ENCODE assay signal across 24 cellular contexts in the genomic region with DNA sequence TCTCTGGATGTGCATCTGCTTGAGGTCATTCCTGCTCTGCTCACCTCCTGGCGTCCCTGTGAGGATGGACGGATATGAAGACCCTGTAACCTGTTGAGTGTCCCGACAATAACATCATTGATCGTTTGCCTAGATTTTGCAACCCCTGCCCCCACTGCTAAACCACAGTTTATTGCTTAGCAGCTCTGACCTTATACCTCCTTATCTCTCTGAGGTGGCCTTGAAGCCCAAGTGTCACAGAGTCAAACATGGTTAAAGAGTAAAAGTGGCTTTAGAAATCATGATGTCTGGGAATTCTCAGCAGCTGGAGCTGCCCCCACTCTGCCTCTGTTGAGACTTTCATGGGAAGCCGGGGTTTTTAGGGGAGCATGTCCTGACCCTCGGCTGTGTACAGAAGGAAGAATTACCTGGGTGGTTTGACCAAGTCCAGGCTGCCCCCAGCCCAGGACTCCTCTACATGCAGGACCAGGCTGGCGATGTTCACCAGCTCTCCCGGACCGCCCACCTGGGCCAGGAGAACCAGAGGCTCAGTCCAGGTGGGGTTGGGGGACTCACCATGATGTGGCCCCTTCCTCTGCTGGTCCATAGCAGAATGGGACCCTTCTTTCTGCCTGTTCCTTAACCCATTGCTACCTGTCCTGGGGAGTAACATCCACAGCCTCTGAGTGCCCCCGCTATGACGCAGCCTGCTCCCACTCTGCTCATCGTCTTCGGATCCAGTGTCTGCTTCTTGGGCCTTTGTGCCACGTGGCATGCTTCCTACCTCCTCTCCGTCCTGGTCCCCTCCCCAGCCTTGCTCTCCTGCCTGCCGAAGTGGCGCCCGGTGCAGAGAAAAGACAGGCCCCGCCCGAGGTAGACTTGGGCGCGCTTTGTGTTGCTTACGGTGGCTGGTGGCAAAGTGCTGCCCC. TPM values are rescaled to one million over a fixed set of nuclear protein-coding genes. Genes with fewer than 3 reads are reported as not detected.
A peak's percentile ranks its signal among the peaks of the same experiment; 100 is the strongest.
DNase-seq lines count a peak whose midpoint lies in the region; ATAC-seq, FAIRE-seq and TF ChIP-seq lines count a peak whose summit lies in the region.
"Had no signal": no experiment of that assay in that cellular context is flagged by ENCODE, and none has a peak within 500 bp of the region (broad histone marks: within the 10 kb centered on the region; RNA-seq: fewer than 3 reads in every experiment).

No MANE protein-coding gene starts in this region.

- TF ChIP-seq CTCF in GM23338 (conservative IDR thresholded peaks at IDR 0.05; ENCODE audit: low read depth in 2 of 2) (no peak), HepG2 (CRISPR knock-in tag; IDR thresholded peaks at IDR 0.05) (no peak), BE2C (IDR thresholded peaks at IDR 0.05; ENCODE audit: low read depth, low read length) (no peak), osteoblast (IDR thresholded peaks at IDR 0.05; ENCODE audit: extremely low read depth, low read depth, low read length) (no peak)

- 51% methylated on average over 20 of the region's 23 CpGs for WGBS in HepG2 (ENCODE audit: low lambda C conversion rate)
- WGBS in small intestine, 3 donors, result 48 to 76% (median 60%) methylated on average over 23 of the region's 23 CpGs

- TF ChIP-seq EP300 in HepG2 (IDR thresholded peaks at IDR 0.05; ENCODE audit: low read depth in 2 of 2, low read length in 2 of 2), result peak in 1 of 2 experiments; percentile 91; a peak in 2 of 4 replicates
- no peak for TF ChIP-seq EP300 in HepG2 (CRISPR knock-in tag; IDR thresholded peaks at IDR 0.05; ENCODE audit: borderline replicate concordance)

- CTCF ChIA-PET in HepG2 (lab: Yijun Ruan, JAX; ENCODE audit: low intra/inter-chr PET ratio, low total read pairs), result interaction anchor here (1.5 kb wide), 1 partner anchor 25 kb away, joined by 4 read pairs; no protein-coding TSS in a partner anchor

- peaks cover 10% of the 10 kb centered on the region for H3K9me3 ChIP-seq in adipocyte (ENCODE audit: control insufficient read depth, low read length)
- peaks cover 9% of the 10 kb centered on the region for H3K9me3 ChIP-seq in HepG2 (ENCODE audit: low read length)
- peaks cover 1% of the 10 kb centered on the region for H3K9me3 ChIP-seq in small intestine (ENCODE audit: control insufficient read depth, low read depth)
- H3K9me3 ChIP-seq in BE2C, result no peaks in the 10 kb centered on the region
- H3K9me3 ChIP-seq in osteoblast (ENCODE audit: low read depth, low read length), result peaks cover 5% of the 10 kb centered on the region

- no peaks in the 10 kb centered on the region for H3K79me2 ChIP-seq in GM23338 (replicated peaks; ENCODE audit: insufficient read depth)
- no peaks in the 10 kb centered on the region for H3K79me2 ChIP-seq in HepG2 (ENCODE audit: insufficient read depth, low read length)
- H3K79me2 ChIP-seq in osteoblast (ENCODE audit: insufficient read depth, low read length), result no peaks in the 10 kb centered on the region

- no peak overlapping the region for H3K27ac Mint-ChIP-seq in GM23338
- H3K27ac Mint-ChIP-seq: activated CD4-positive, alpha-beta T cell treated with anti-CD3 and anti-CD28 coated beads, Interleukin-2, amount 10 ng/mL, durations not matched to agents 24 days and 14 days; IgD-negative memory B cell; natural killer cell; stimulated activated memory B cell treated with anti-CD40 and anti-IgM and Interleukin-4, amounts not matched to agents 10 μg/mL and 1 μg/mL and 100 μg/mL, for 72 hours had no signal

- TSS peak; percentile 84 for BruUV-seq in HepG2 (replicated peaks; lab: Mats Ljungman, UMichigan)

- TF ChIP-seq POLR2A in HepG2 (IDR thresholded peaks at IDR 0.05; ENCODE audit: insufficient read depth in 1 of 2, low read depth in 2 of 2, low read length in 2 of 2), result peak; percentile 68 to 81

- POLR2A ChIA-PET in HepG2 (lab: Yijun Ruan, JAX), result interaction anchor here (0.7 to 18.6 kb wide), 12 partner anchors 11 to 186 kb away, joined by 3 to 518 read pairs (median 4); partner anchors contain the start of genes BEST1 and FTH1

- H3K27me3 ChIP-seq in GM23338 (ENCODE audit: insufficient read depth), result no peaks in the 10 kb centered on the region
- H3K27me3 ChIP-seq in adipocyte (replicated peaks; ENCODE audit: control insufficient read depth, insufficient read depth, low read length), result no peaks in the 10 kb centered on the region
- H3K27me3 ChIP-seq in HepG2 (ENCODE audit: control insufficient read depth in 1 of 2, insufficient read depth in 2 of 2, low read length in 2 of 2), result no peaks in the 10 kb centered on the region
- H3K27me3 ChIP-seq in small intestine (ENCODE audit: control insufficient read depth in 2 of 2, insufficient read depth in 2 of 2, low read length in 2 of 2), result no peaks in the 10 kb centered on the region
- H3K27me3 ChIP-seq in BE2C, result no peaks in the 10 kb centered on the region
- no peaks in the 10 kb centered on the region for H3K27me3 ChIP-seq in osteoblast (ENCODE audit: insufficient read depth, low read length)
- H3K27me3 ChIP-seq: SJSA1 had no signal

- H3K4me3 ChIP-seq in GM23338, result no peak overlapping the region
- no peak overlapping the region for H3K4me3 ChIP-seq in adipocyte (ENCODE audit: low read length)
- peak overlapping the region in 2 of 3 experiments; percentile 3 to 28; a peak in 3 of 6 replicates for H3K4me3 ChIP-seq in HepG2 (replicated peaks in 1 of 3; ENCODE audit: insufficient read depth in 1 of 3, low read depth in 2 of 3, low read length in 3 of 3)
- H3K4me3 ChIP-seq in small intestine (ENCODE audit: low read depth in 1 of 2, low read length in 2 of 2), result no peak overlapping the region
- H3K4me3 ChIP-seq in BE2C (ENCODE audit: low read depth, low read length), result no peak overlapping the region
- no peak overlapping the region for H3K4me3 ChIP-seq in osteoblast (ENCODE audit: insufficient read depth, low read length)
- H3K4me3 ChIP-seq: SJSA1 had no signal

- peak overlapping the region; percentile 58 for H3K9ac ChIP-seq in adipocyte (ENCODE audit: low read length)
- peak overlapping the region; percentile 75 for H3K9ac ChIP-seq in HepG2 (ENCODE audit: insufficient read depth, low read depth, low read length)

- no peaks in the 10 kb centered on the region for H3K4me1 ChIP-seq in GM23338 (ENCODE audit: insufficient read depth)
- H3K4me1 ChIP-seq in adipocyte (ENCODE audit: control insufficient read depth, insufficient read depth, low read length), result peaks cover 37% of the 10 kb centered on the region
- peaks cover 94% of the 10 kb centered on the region for H3K4me1 ChIP-seq in HepG2 (ENCODE audit: insufficient read depth, low read length)
- H3K4me1 ChIP-seq in small intestine (ENCODE audit: control insufficient read depth in 2 of 2, insufficient read depth in 1 of 2, low read depth in 1 of 2, low read length in 1 of 2), result no peaks in the 10 kb centered on the region
- no peaks in the 10 kb centered on the region for H3K4me1 ChIP-seq in BE2C
- peaks cover 17% of the 10 kb centered on the region for H3K4me1 ChIP-seq in osteoblast (ENCODE audit: insufficient read depth, low read length)

- H3K4me3 Mint-ChIP-seq in GM23338, result no peak overlapping the region
- H3K4me3 Mint-ChIP-seq: activated CD4-positive, alpha-beta T cell treated with anti-CD3 and anti-CD28 coated beads, Interleukin-2, amount 10 ng/mL, durations not matched to agents 24 days and 14 days; IgD-negative memory B cell; natural killer cell; stimulated activated memory B cell treated with anti-CD40 and anti-IgM and Interleukin-4, amounts not matched to agents 10 μg/mL and 1 μg/mL and 100 μg/mL, for 72 hours had no signal

- in situ Hi-C loops in HepG2 (cut with HindIII; ENCODE audit: extremely low pct_ligation_motif_present, low pct_unique_long_range_greater_than_20kb), result loop anchor here (5.0 kb wide), 1 partner anchor 33 kb away; the partner anchor contains the start of gene FTH1

- peak overlapping the region; percentile 18; the same call in 1 of the 2 replicates for H2AFZ ChIP-seq in GM23338
- H2AFZ ChIP-seq in HepG2 (ENCODE audit: low read length), result no peak overlapping the region
- H2AFZ ChIP-seq in osteoblast (ENCODE audit: low read length), result no peak overlapping the region

- H3K9me2 ChIP-seq in GM23338 (ENCODE audit: insufficient read depth), result no peaks in the 10 kb centered on the region; the same call in 1 of the 2 replicates

- H3K27me3 Mint-ChIP-seq in GM23338 (ENCODE audit: insufficient read depth, low read depth, poor library complexity), result peaks cover 2% of the 10 kb centered on the region
- H3K27me3 Mint-ChIP-seq: activated CD4-positive, alpha-beta T cell treated with anti-CD3 and anti-CD28 coated beads, Interleukin-2, amount 10 ng/mL, durations not matched to agents 24 days and 14 days had no signal

- ATAC-seq in GM23338 (no peak), HepG2 (peak; percentile 53), HG02623 (IDR thresholded peaks at IDR 0.05; ENCODE audit: unreplicated experiment) (no peak)
- ATAC-seq: esophagus mucosa; natural killer cell; stimulated activated memory B cell treated with anti-CD40 and anti-IgM and Interleukin-4, amounts not matched to agents 10 μg/mL and 1 μg/mL and 100 μg/mL, for 72 hours had no signal

- TF ChIP-seq RAD21 in HepG2 (CRISPR knock-in tag; IDR thresholded peaks at IDR 0.05), result no peak

- no peak overlapping the region for H3K27ac ChIP-seq in GM23338 (ENCODE audit: low read depth)
- H3K27ac ChIP-seq in HepG2 (ENCODE audit: extremely low read length, insufficient read depth, low read length), result peak overlapping the region; percentile 92
- H3K27ac ChIP-seq in small intestine (ENCODE audit: low read depth in 1 of 2, low read length in 1 of 2), result peak overlapping the region; percentile 78
- no peak overlapping the region for H3K27ac ChIP-seq in osteoblast (ENCODE audit: low read depth, low read length)
- H3K27ac ChIP-seq: SJSA1, WERI-Rb-1 had no signal

- H3K9me3 Mint-ChIP-seq in GM23338, result peaks cover 27% of the 10 kb centered on the region

- no peaks in the 10 kb centered on the region for H4K20me1 ChIP-seq in GM23338 (replicated peaks; ENCODE audit: insufficient read depth)
- no peaks in the 10 kb centered on the region for H4K20me1 ChIP-seq in HepG2 (ENCODE audit: insufficient read depth, low read length)
- H4K20me1 ChIP-seq in osteoblast (ENCODE audit: insufficient read depth, low read length), result no peaks in the 10 kb centered on the region

- H3K4me2 ChIP-seq in GM23338 (no peak overlapping the region), HepG2 (ENCODE audit: low read depth, low read length) (peak overlapping the region; percentile 61), osteoblast (ENCODE audit: insufficient read depth, low read length) (no peak overlapping the region)

- intact Hi-C loops in HepG2 (cut with micrococcal nuclease; ENCODE audit: unreplicated experiment), result loop anchor here (1.0 to 10.0 kb wide), 2 partner anchors 27 to 54 kb away; no protein-coding TSS in a partner anchor

- peaks cover 11% of the 10 kb centered on the region; the same call in 2 of the 3 replicates for H3K4me1 Mint-ChIP-seq in GM23338
- H3K4me1 Mint-ChIP-seq: natural killer cell had no signal

- H3F3A ChIP-seq in GM23338 (replicated peaks; ENCODE audit: low read depth), result no peaks in the 10 kb centered on the region

- DNase-seq in GM23338 (ENCODE audit: low spot score) (no peak), adipocyte (ENCODE audit: low read depth) (no peak), HepG2 (ENCODE audit: low spot score) (peak; percentile 54), small intestine (peak; percentile 49), BE2C (no peak), osteoblast (ENCODE audit: insufficient read length, low spot score, missing footprints) (no peak)
- DNase-seq: activated CD4-positive, alpha-beta T cell treated with anti-CD3 and anti-CD28 coated beads, Interleukin-2, amount 10 ng/mL, durations not matched to agents 24 days and 14 days; activated effector memory CD4-positive, alpha-beta T cell treated with anti-CD3 and anti-CD28 coated beads, Interleukin-2, amount 50 U/mL, for 16 hours; central memory CD4-positive, alpha-beta T cell; DMS153; islet precursor cell; natural killer cell; NCI-H1694 treated with DMSO at 0.1 percent for 48 hours; NCI-H82; T1000; WERI-Rb-1 had no signal

- H3K36me3 ChIP-seq in GM23338 (ENCODE audit: insufficient read depth) (0 out of 2 replicates have a peak, but pooled peaks cover 6% of the 10 kb centered on the region), adipocyte (ENCODE audit: control insufficient read depth, insufficient read depth, low read length, severe bottlenecking) (no peaks in the 10 kb centered on the region), HepG2 (replicated peaks in 1 of 2; ENCODE audit: control insufficient read depth in 1 of 2, insufficient read depth in 2 of 2, low read length in 2 of 2) (no peaks in the 10 kb centered on the region), small intestine (ENCODE audit: control insufficient read depth in 2 of 2, insufficient read depth in 2 of 2, low read length in 2 of 2) (no peaks in the 10 kb centered on the region), BE2C (no peaks in the 10 kb centered on the region), osteoblast (ENCODE audit: insufficient read depth, low read length) (no peaks in the 10 kb centered on the region)
- H3K36me3 ChIP-seq: SJSA1, WERI-Rb-1 had no signal

- peaks cover 20% of the 10 kb centered on the region for H3K36me3 Mint-ChIP-seq in GM23338 (ENCODE audit: low read depth)
- H3K36me3 Mint-ChIP-seq: natural killer cell had no signal

- FAIRE-seq in HepG2 (lab: Jason Lieb, UNC), result no peak
- no peak for FAIRE-seq in small intestine (lab: Jason Lieb, UNC)
- FAIRE-seq: GM18507, H54 had no signal

RNA-seq across cellular contexts. Expression of gene FTH1, which starts 33.4 kb away (rescaled TPM):
- total RNA-seq in GM23338 (2014; rRNA removed; shearing (Covaris generic)), result 718 and 839 TPM in 2 replicates
- polyA plus RNA-seq in GM23338 (2016; fragmentation: Nextera tagmentation; extraction: Ambion mirVana) (2,531 and 2,750 TPM in 2 replicates), HepG2 (2011; rRNA removed) (760 and 802 TPM in 2 replicates), small intestine (1,000 to 10,000 TPM; 3,413 to 10,000 (median 8,961) TPM)
- total RNA-seq in HepG2 (2016; rRNA removed; fragmentation: Illumina TruSeq; extraction: Trizol) (544 and 607 TPM in 2 replicates), osteoblast (1,459 and 1,507 TPM in 2 replicates)
- total RNA-seq in HepG2 (2016; cell fraction: cytosol; rRNA removed; fragmentation: Illumina TruSeq; extraction: Trizol; ENCODE audit: low read depth), result 3,105 and 3,667 TPM in 2 replicates
- 481 and 554 TPM in 2 replicates for total RNA-seq in HepG2 (2016; cell fraction: insoluble cytoplasmic fraction; rRNA removed; fragmentation: Illumina TruSeq; extraction: Trizol)
- total RNA-seq in HepG2 (2016; cell fraction: membrane; rRNA removed; fragmentation: Illumina TruSeq; extraction: Trizol), result 4,411 and 4,459 TPM in 2 replicates
- total RNA-seq in HepG2 (2016; cell fraction: nucleus; rRNA removed; fragmentation: Illumina TruSeq; extraction: Trizol), result 460 and 546 TPM in 2 replicates
- polyA plus RNA-seq in HepG2 (2011; cell fraction: cytosol; rRNA removed), result 904 and 962 TPM in 2 replicates
- 547 and 633 TPM in 2 replicates for polyA plus RNA-seq in HepG2 (2011; cell fraction: nucleus; rRNA removed)
- polyA plus RNA-seq in HepG2 (2012), result 4,160 and 4,286 TPM in 2 replicates
- 74,852 and 83,301 TPM in 2 replicates for polyA plus RNA-seq in HepG2 (2016; cell fraction: cytosol; fragmentation: Illumina TruSeq; extraction: Trizol; ENCODE audit: low read depth)
- polyA plus RNA-seq in HepG2 (2016; cell fraction: insoluble cytoplasmic fraction; fragmentation: Illumina TruSeq; extraction: Trizol; ENCODE audit: low read depth), result 2,697 and 2,813 TPM in 2 replicates
- polyA plus RNA-seq in HepG2 (2016; cell fraction: membrane; fragmentation: Illumina TruSeq; extraction: Trizol; ENCODE audit: low read depth), result 37,583 and 39,786 TPM in 2 replicates
- polyA plus RNA-seq in HepG2 (2016; cell fraction: nucleus; fragmentation: Illumina TruSeq; extraction: Trizol; ENCODE audit: insufficient read depth, low read depth), result 2,546 and 3,012 TPM in 2 replicates
- polyA minus RNA-seq in HepG2 (2011; rRNA and poly(A)+ RNA removed; ENCODE audit: low replicate concordance), result 361 and 877 TPM in 2 replicates
- polyA minus RNA-seq in HepG2 (2011; cell fraction: cytosol; rRNA and poly(A)+ RNA removed), result 693 and 773 TPM in 2 replicates
- 191 and 263 TPM in 2 replicates for polyA minus RNA-seq in HepG2 (2011; cell fraction: nucleus; rRNA and poly(A)+ RNA removed)
- 1,702 TPM for polyA plus RNA-seq in BE2C (2012; ENCODE audit: insufficient read depth, insufficient read length, low read depth)

RNA-seq across cellular contexts. Expression of gene BEST1, which starts 50.6 kb away (rescaled TPM):
- 0.35 and 0.89 TPM in 2 replicates for total RNA-seq in GM23338 (2014; rRNA removed; shearing (Covaris generic))
- polyA plus RNA-seq in GM23338 (2016; fragmentation: Nextera tagmentation; extraction: Ambion mirVana) (0.44 and 0.75 TPM in 2 replicates), HepG2 (2011; rRNA removed) (0.65 and 2.3 TPM in 2 replicates), small intestine (1 to 10 TPM; 2.7 to 4.7 (median 4.3) TPM)
- total RNA-seq in HepG2 (2016; rRNA removed; fragmentation: Illumina TruSeq; extraction: Trizol) (0.09 TPM in 1 of 2 replicates, not detected in the other), osteoblast (5.6 and 8.0 TPM in 2 replicates)
- 0.09 and 0.10 TPM in 2 replicates for total RNA-seq in HepG2 (2016; cell fraction: cytosol; rRNA removed; fragmentation: Illumina TruSeq; extraction: Trizol; ENCODE audit: low read depth)
- 0.09 TPM in 1 of 2 replicates, not detected in the other for total RNA-seq in HepG2 (2016; cell fraction: insoluble cytoplasmic fraction; rRNA removed; fragmentation: Illumina TruSeq; extraction: Trizol)
- 0.06 and 0.07 TPM in 2 replicates for total RNA-seq in HepG2 (2016; cell fraction: membrane; rRNA removed; fragmentation: Illumina TruSeq; extraction: Trizol)
- total RNA-seq in HepG2 (2016; cell fraction: nucleus; rRNA removed; fragmentation: Illumina TruSeq; extraction: Trizol), result 0.13 and 0.16 TPM in 2 replicates
- 0.24 and 0.96 TPM in 2 replicates for polyA plus RNA-seq in HepG2 (2011; cell fraction: cytosol; rRNA removed)
- polyA plus RNA-seq in HepG2 (2011; cell fraction: nucleus; rRNA removed), result 2.9 and 8.0 TPM in 2 replicates
- 1.1 and 1.9 TPM in 2 replicates for polyA plus RNA-seq in HepG2 (2012)
- polyA plus RNA-seq in HepG2 (2016; cell fraction: cytosol; fragmentation: Illumina TruSeq; extraction: Trizol; ENCODE audit: low read depth), result 1.3 and 1.4 TPM in 2 replicates
- polyA plus RNA-seq in HepG2 (2016; cell fraction: insoluble cytoplasmic fraction; fragmentation: Illumina TruSeq; extraction: Trizol; ENCODE audit: low read depth), result 0.07 TPM in 1 of 2 replicates, not detected in the other
- polyA plus RNA-seq in HepG2 (2016; cell fraction: membrane; fragmentation: Illumina TruSeq; extraction: Trizol; ENCODE audit: low read depth), result 0.37 and 0.43 TPM in 2 replicates
- not detected in 2 replicates for polyA plus RNA-seq in HepG2 (2016; cell fraction: nucleus; fragmentation: Illumina TruSeq; extraction: Trizol; ENCODE audit: insufficient read depth, low read depth)
- polyA minus RNA-seq in HepG2 (2011; rRNA and poly(A)+ RNA removed; ENCODE audit: low replicate concordance), result 0.28 and 1.6 TPM in 2 replicates
- polyA minus RNA-seq in HepG2 (2011; cell fraction: cytosol; rRNA and poly(A)+ RNA removed), result 0.44 and 0.79 TPM in 2 replicates
- polyA minus RNA-seq in HepG2 (2011; cell fraction: nucleus; rRNA and poly(A)+ RNA removed), result 1.7 and 6.0 TPM in 2 replicates
- polyA plus RNA-seq in BE2C (2012; ENCODE audit: insufficient read depth, insufficient read length, low read depth), result 1.5 TPM
- total RNA-seq: activated CD4-positive, alpha-beta T cell treated with anti-CD3 and anti-CD28 coated beads, Interleukin-2, amount 10 ng/mL, durations not matched to agents 24 days and 14 days; activated CD8-positive, alpha-beta memory T cell treated with anti-CD3 and anti-CD28 coated beads for 36 hours had no signal

Comparison
In these comparisons a context has a peak if more than half of its experiments do, and no peak if none do; other contexts are left out.
1. DNase-seq: peak in HepG2 (single experiment) and small intestine (single experiment); none in GM23338 (single experiment), adipocyte (single experiment), BE2C (single experiment) and osteoblast (single experiment).
2. H3K27ac ChIP-seq: peak in HepG2 (single experiment) and small intestine (2 of 2); none in GM23338 (single experiment) and osteoblast (single experiment).
3. H3K4me3 ChIP-seq: peak in HepG2 (2 of 3); none in GM23338 (single experiment), adipocyte (single experiment), small intestine (0 of 2), BE2C (single experiment) and osteoblast (single experiment).